Comparison of ENCODE assay signal across 22 cellular contexts in the genomic region with DNA sequence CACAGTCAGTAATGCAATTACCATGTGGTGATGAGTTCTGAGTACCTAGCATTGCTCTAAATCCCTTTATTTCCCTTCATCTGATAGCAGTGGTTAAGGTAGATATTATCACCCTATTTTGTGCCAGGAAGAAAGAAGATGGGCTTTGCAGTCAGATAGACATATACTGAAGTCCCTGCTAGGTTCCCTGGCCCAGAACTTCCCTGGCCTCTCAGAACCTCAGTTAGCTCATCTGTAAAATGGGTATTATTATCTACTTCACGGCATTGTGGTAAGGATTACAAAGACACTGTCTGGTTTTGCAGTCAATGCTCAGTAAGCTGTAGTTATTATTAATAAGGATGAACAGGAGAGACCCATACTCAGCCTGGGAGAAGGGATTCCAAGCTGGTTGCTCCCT. TPM values are rescaled to one million over a fixed set of nuclear protein-coding genes. Genes with fewer than 3 reads are reported as not detected.
DNase-seq lines count a peak whose midpoint lies in the region; ATAC-seq, FAIRE-seq and TF ChIP-seq lines count a peak whose summit lies in the region.
"Had no signal": no experiment of that assay in that cellular context is flagged by ENCODE, and none has a peak within 500 bp of the region (broad histone marks: within the 10 kb centered on the region; RNA-seq: fewer than 3 reads in every experiment).

No MANE protein-coding gene starts in this region.

- TF ChIP-seq CTCF in astrocyte (IDR thresholded peaks at IDR 0.05; ENCODE audit: insufficient read depth, low read depth, low read length) (no peak), neural progenitor cell (IDR thresholded peaks at IDR 0.05) (no peak)

- H3K27ac Mint-ChIP-seq in astrocyte (ENCODE audit: unreplicated experiment) (peak overlapping the region; percentile 53), neural progenitor cell (peak overlapping the region; percentile 97)
- H3K27ac Mint-ChIP-seq: CD8-positive, alpha-beta memory T cell had no signal

- peaks cover 49% of the 10 kb centered on the region for H3F3A ChIP-seq in neural progenitor cell (ENCODE audit: low read depth)

- H3K4me3 Mint-ChIP-seq in astrocyte (ENCODE audit: unreplicated experiment), result no peak overlapping the region
- no peak overlapping the region for H3K4me3 Mint-ChIP-seq in neural progenitor cell
- H3K4me3 Mint-ChIP-seq: CD8-positive, alpha-beta memory T cell had no signal

- FAIRE-seq in astrocyte (lab: Jason Lieb, UNC), result peak; percentile 5
- FAIRE-seq: GM12892 had no signal

- no peaks in the 10 kb centered on the region for H3K27me3 Mint-ChIP-seq in astrocyte (ENCODE audit: low read depth, unreplicated experiment)
- H3K27me3 Mint-ChIP-seq in neural progenitor cell (ENCODE audit: insufficient read depth, low read depth), result peaks cover 8% of the 10 kb centered on the region
- H3K27me3 Mint-ChIP-seq: CD8-positive, alpha-beta memory T cell had no signal

- H3K27ac ChIP-seq in BLaER1 treated with 17β-estradiol and CSF1 and Interleukin-3, amounts not matched to agents 10 nM and 100 nM, result peak overlapping the region in 7 of 11 experiments; percentile 75 to 93 (median 82); a peak in 13 of 22 replicates
- H3K27ac ChIP-seq in HUES48 (ENCODE audit: low read depth, low read length), result peak overlapping the region; percentile 100
- H3K27ac ChIP-seq in astrocyte (ENCODE audit: low read depth, low read length), result no peak overlapping the region
- H3K27ac ChIP-seq in neural progenitor cell, result no peak overlapping the region
- H3K27ac ChIP-seq: BLaER1, Peyer's patch had no signal

- H3K4me3 ChIP-seq in BLaER1 treated with 17β-estradiol and CSF1 and Interleukin-3, amounts not matched to agents 10 nM and 100 nM, result no peak overlapping the region
- H3K4me3 ChIP-seq in HUES48 (ENCODE audit: low read depth, low read length) (no peak overlapping the region), astrocyte (ENCODE audit: insufficient read depth, low read depth, low read length) (no peak overlapping the region), neural progenitor cell (no peak overlapping the region)
- H3K4me3 ChIP-seq: BLaER1, GM23248, HAP-1, Peyer's patch had no signal

- no peaks in the 10 kb centered on the region for H3K27me3 ChIP-seq in BLaER1 treated with 17β-estradiol and CSF1 and Interleukin-3, amounts not matched to agents 10 nM and 100 nM
- H3K27me3 ChIP-seq in HUES48 (ENCODE audit: control insufficient read depth, insufficient read depth, low read length) (no peaks in the 10 kb centered on the region), astrocyte (ENCODE audit: insufficient read depth, low read length) (no peaks in the 10 kb centered on the region), neural progenitor cell (no peaks in the 10 kb centered on the region)
- H3K27me3 ChIP-seq: BLaER1, Peyer's patch had no signal

- peaks cover 29 to 93% (median 62%) of the 10 kb centered on the region in 10 experiments for H3K4me1 ChIP-seq in BLaER1 treated with 17β-estradiol and CSF1 and Interleukin-3, amounts not matched to agents 10 nM and 100 nM
- H3K4me1 ChIP-seq in HUES48 (ENCODE audit: control insufficient read depth, insufficient read depth, low read length) (peaks cover 17% of the 10 kb centered on the region), astrocyte (ENCODE audit: insufficient read depth, low read length) (peaks cover 36% of the 10 kb centered on the region), neural progenitor cell (peaks cover 35% of the 10 kb centered on the region)
- H3K4me1 ChIP-seq: HAP-1, Peyer's patch had no signal

- no peak for ATAC-seq in HG03025 (IDR thresholded peaks at IDR 0.05; ENCODE audit: low FRiP score, unreplicated experiment)

- H3K36me3 ChIP-seq in BLaER1 treated with 17β-estradiol and CSF1 and Interleukin-3, amounts not matched to agents 10 nM and 100 nM, result no peaks in the 10 kb centered on the region
- H3K36me3 ChIP-seq in HUES48 (ENCODE audit: control insufficient read depth, insufficient read depth, low read length) (no peaks in the 10 kb centered on the region), astrocyte (ENCODE audit: insufficient read depth, low read length) (no peaks in the 10 kb centered on the region), neural progenitor cell (no peaks in the 10 kb centered on the region)
- H3K36me3 ChIP-seq: BLaER1, HAP-1, Peyer's patch had no signal

- H3K9me3 Mint-ChIP-seq in astrocyte (ENCODE audit: unreplicated experiment) (no peaks in the 10 kb centered on the region), neural progenitor cell (no peaks in the 10 kb centered on the region)
- H3K9me3 Mint-ChIP-seq: CD8-positive, alpha-beta memory T cell had no signal

- no peaks in the 10 kb centered on the region for H3K9me3 ChIP-seq in BLaER1 treated with 17β-estradiol and CSF1 and Interleukin-3, amounts not matched to agents 10 nM and 100 nM (replicated peaks in 1 of 11)
- H3K9me3 ChIP-seq in HUES48 (ENCODE audit: control insufficient read depth, insufficient read depth, low read length), result no peaks in the 10 kb centered on the region
- no peaks in the 10 kb centered on the region for H3K9me3 ChIP-seq in astrocyte (ENCODE audit: insufficient read depth, low read depth, low read length)
- H3K9me3 ChIP-seq in neural progenitor cell (ENCODE audit: low read depth), result no peaks in the 10 kb centered on the region
- H3K9me3 ChIP-seq: BLaER1, HAP-1, Peyer's patch had no signal

- no peak for DNase-seq in astrocyte (ENCODE audit: low read depth)
- no peak for DNase-seq in neural progenitor cell (ENCODE audit: low spot score)
- DNase-seq in CD1c-positive myeloid dendritic cell (ENCODE audit: extremely low spot score), result no peak
- DNase-seq in mesenteric fat pad (ENCODE audit: low spot score), result no peak
- DNase-seq: CD8-positive, alpha-beta memory T cell; DMS153; KG1; NCI-H1092 treated with DMSO at 0.1 percent for 48 hours; NCI-H2029 treated with DMSO at 0.1 percent for 48 hours; NCI-H510A treated with DMSO at 0.1 percent for 48 hours; NCI-H748 treated with DMSO at 0.1 percent for 48 hours; Peyer's patch had no signal

- no peak overlapping the region for H2AFZ ChIP-seq in astrocyte (ENCODE audit: low read depth, low read length)
- no peak overlapping the region for H2AFZ ChIP-seq in neural progenitor cell (replicated peaks)

- H3K4me1 Mint-ChIP-seq in astrocyte (ENCODE audit: low read depth, unreplicated experiment) (peaks cover 21% of the 10 kb centered on the region), neural progenitor cell (peaks cover 58% of the 10 kb centered on the region)
- H3K4me1 Mint-ChIP-seq: CD8-positive, alpha-beta memory T cell had no signal

- H4K20me1 ChIP-seq in BLaER1 treated with 17β-estradiol and CSF1 and Interleukin-3, amounts not matched to agents 10 nM and 100 nM, result no peaks in the 10 kb centered on the region
- H4K20me1 ChIP-seq in astrocyte (ENCODE audit: insufficient read depth, low read length) (no peaks in the 10 kb centered on the region), neural progenitor cell (ENCODE audit: low read depth) (no peaks in the 10 kb centered on the region)
- H4K20me1 ChIP-seq: BLaER1 had no signal

- H3K36me3 Mint-ChIP-seq in astrocyte (ENCODE audit: low read depth, unreplicated experiment), result no peaks in the 10 kb centered on the region
- H3K36me3 Mint-ChIP-seq in neural progenitor cell, result no peaks in the 10 kb centered on the region
- H3K36me3 Mint-ChIP-seq: CD8-positive, alpha-beta memory T cell had no signal

- peak overlapping the region in 4 of 11 experiments; percentile 63 to 79 (median 75); a peak in 4 of 22 replicates for H3K9ac ChIP-seq in BLaER1 treated with 17β-estradiol and CSF1 and Interleukin-3, amounts not matched to agents 10 nM and 100 nM
- no peak overlapping the region for H3K9ac ChIP-seq in HUES48 (ENCODE audit: low read depth, low read length)
- H3K9ac ChIP-seq in astrocyte (ENCODE audit: low read length), result no peak overlapping the region
- H3K9ac ChIP-seq in neural progenitor cell, result no peak overlapping the region
- H3K9ac ChIP-seq: BLaER1, GM23248 had no signal

- H3K79me2 ChIP-seq in astrocyte (ENCODE audit: insufficient read depth, low read length), result no peaks in the 10 kb centered on the region
- H3K79me2 ChIP-seq in neural progenitor cell (ENCODE audit: low read depth), result no peaks in the 10 kb centered on the region

- H3K4me2 ChIP-seq in BLaER1 treated with 17β-estradiol and CSF1 and Interleukin-3, amounts not matched to agents 10 nM and 100 nM, result peak overlapping the region in 5 of 11 experiments; percentile 82 to 96 (median 94); a peak in 10 of 22 replicates
- H3K4me2 ChIP-seq in astrocyte (ENCODE audit: low read length), result no peak overlapping the region
- no peak overlapping the region for H3K4me2 ChIP-seq in neural progenitor cell
- H3K4me2 ChIP-seq: BLaER1 had no signal

RNA-seq across cellular contexts. Expression of a gene that starts 4.6 kb away (rescaled TPM):
- total RNA-seq in astrocyte (not detected in 2 replicates), neural progenitor cell (ENCODE audit: low replicate concordance) (0.84 and 1.0 TPM in 2 replicates), mesenteric fat pad (not detected)
- total RNA-seq: Calu3; CD8-positive, alpha-beta memory T cell; G401; GM23248; Peyer's patch; SK-MEL-5 had no signal

RNA-seq across cellular contexts. Expression of a gene that starts 51.9 kb away (rescaled TPM):
- total RNA-seq in astrocyte, result 73.7 and 79.8 TPM in 2 replicates
- 56.4 and 90.7 TPM in 2 replicates for total RNA-seq in neural progenitor cell (ENCODE audit: low replicate concordance)
- 51.7 TPM for total RNA-seq in mesenteric fat pad

Comparison
In these comparisons a context has a peak if more than half of its experiments do, and no peak if none do; other contexts are left out.
1. H3K27ac ChIP-seq: peak in BLaER1 treated with 17β-estradiol and CSF1 and Interleukin-3, amounts not matched to agents 10 nM and 100 nM (7 of 11) and HUES48 (single experiment); none in astrocyte (single experiment) and neural progenitor cell (single experiment).